In the genomic region with DNA sequence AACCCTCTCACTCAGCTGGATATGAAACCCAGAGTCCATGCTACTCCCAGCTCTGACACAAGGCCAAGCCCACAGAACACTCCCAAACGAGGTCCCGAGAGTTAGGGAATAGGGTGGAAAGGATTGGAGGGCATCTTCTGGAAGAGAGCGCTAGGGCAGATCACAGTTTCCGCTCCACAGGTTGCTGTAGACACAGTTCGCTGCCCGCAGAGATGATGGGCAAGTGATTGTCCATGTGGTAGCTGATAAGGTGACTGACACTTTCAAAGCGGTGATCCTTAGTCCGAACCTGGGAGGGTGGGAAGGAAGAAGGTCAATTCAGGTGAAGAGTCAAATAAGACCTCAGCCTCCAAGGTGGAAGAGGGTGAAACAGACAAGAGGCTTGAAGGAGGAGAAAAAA, we compare ENCODE assay signal across 13 cellular contexts. TPM values are rescaled to one million over a fixed set of nuclear protein-coding genes. Genes with fewer than 3 reads are reported as not detected.
DNase-seq lines count a peak whose midpoint lies in the region.
"Had no signal": no experiment of that assay in that cellular context is flagged by ENCODE, and none has a peak within 500 bp of the region (broad histone marks: within the 10 kb centered on the region; RNA-seq: fewer than 3 reads in every experiment).

No MANE protein-coding gene starts in this region.

- H3K36me3 Mint-ChIP-seq in activated naive CD4-positive, alpha-beta T cell treated with anti-CD3 and anti-CD28 coated beads, Interleukin-2, amount 10 ng/mL, durations not matched to agents 7 days and 5 days = peaks cover 52% of the 10 kb centered on the region

- peaks cover 47% of the 10 kb centered on the region for H3K4me1 Mint-ChIP-seq in activated naive CD4-positive, alpha-beta T cell treated with anti-CD3 and anti-CD28 coated beads, Interleukin-2, amount 10 ng/mL, durations not matched to agents 7 days and 5 days

- peaks cover 64% of the 10 kb centered on the region for H3K36me3 ChIP-seq in SK-N-MC (ENCODE audit: insufficient read depth, low read length)
- H3K36me3 ChIP-seq in skeletal muscle satellite cell (ENCODE audit: insufficient read depth, low read length) = peaks cover 62% of the 10 kb centered on the region

- H3K9me3 ChIP-seq in SK-N-MC (ENCODE audit: low read depth, low read length) = no peaks in the 10 kb centered on the region
- no peaks in the 10 kb centered on the region for H3K9me3 ChIP-seq in skeletal muscle satellite cell (replicated peaks; ENCODE audit: low read length)

- no peaks in the 10 kb centered on the region for H3K27me3 ChIP-seq in skeletal muscle satellite cell (ENCODE audit: control insufficient read depth, insufficient read depth, low read length)

- no peak overlapping the region for H3K9ac ChIP-seq in SK-N-MC (ENCODE audit: insufficient read length)
- H3K9ac ChIP-seq in skeletal muscle satellite cell (ENCODE audit: low read depth, low read length) = peak overlapping the region; percentile 94

- peaks cover 52% of the 10 kb centered on the region for H3K4me1 ChIP-seq in skeletal muscle satellite cell (ENCODE audit: control insufficient read depth, insufficient read depth, low read length)

- no peaks in the 10 kb centered on the region for H3K9me3 Mint-ChIP-seq in activated naive CD4-positive, alpha-beta T cell treated with anti-CD3 and anti-CD28 coated beads, Interleukin-2, amount 10 ng/mL, durations not matched to agents 7 days and 5 days
- H3K9me3 Mint-ChIP-seq: activated CD4-positive, alpha-beta T cell treated with anti-CD3 and anti-CD28 coated beads, Interleukin-2, amount 10 ng/mL, durations not matched to agents 7 days and 5 days; memory B cell had no signal

- DNase-seq in activated naive CD4-positive, alpha-beta T cell treated with anti-CD3 and anti-CD28 coated beads, Interleukin-2, amount 10 ng/mL, durations not matched to agents 7 days and 5 days = no peak
- DNase-seq in activated naive CD4-positive, alpha-beta T cell (lab: John Stamatoyannopoulos, UW) = no peak
- DNase-seq in SK-N-MC (ENCODE audit: low read depth, low spot score) (no peak), epithelial cell of prostate (ENCODE audit: low read depth, low spot score) (no peak), germinal center (ENCODE audit: low spot score) (no peak), NCI-H2081 treated with DMSO at 0.1 percent for 48 hours (lab: John Stamatoyannopoulos, UW) (no peak), retina (no peak)
- DNase-seq: activated CD4-positive, alpha-beta T cell treated with anti-CD3 and anti-CD28 coated beads, Interleukin-2, amount 10 ng/mL, durations not matched to agents 7 days and 5 days; stimulated activated CD4-positive, alpha-beta T cell treated with anti-CD3 and anti-CD28 coated beads, Interleukin-4, amount 100 ng/mL, for 1 hour; stimulated activated naive CD4-positive, alpha-beta T cell treated with Interleukin-2 at 50 U/mL for 16 hours; T-helper 1 cell had no signal

- 0 out of 2 replicates have a peak overlapping the region, but pooled peaks have one; percentile 19 for H3K27ac ChIP-seq in SK-N-MC
- H3K27ac ChIP-seq in epithelial cell of prostate = peak overlapping the region; percentile 92

- H3K27ac Mint-ChIP-seq in activated naive CD4-positive, alpha-beta T cell treated with anti-CD3 and anti-CD28 coated beads, Interleukin-2, amount 10 ng/mL, durations not matched to agents 7 days and 5 days = peak overlapping the region; percentile 26
- H3K27ac Mint-ChIP-seq: activated CD4-positive, alpha-beta T cell treated with anti-CD3 and anti-CD28 coated beads, Interleukin-2, amount 10 ng/mL, durations not matched to agents 7 days and 5 days had no signal

- no peaks in the 10 kb centered on the region for H3K27me3 Mint-ChIP-seq in activated naive CD4-positive, alpha-beta T cell treated with anti-CD3 and anti-CD28 coated beads, Interleukin-2, amount 10 ng/mL, durations not matched to agents 7 days and 5 days
- H3K27me3 Mint-ChIP-seq: activated CD4-positive, alpha-beta T cell treated with anti-CD3 and anti-CD28 coated beads, Interleukin-2, amount 10 ng/mL, durations not matched to agents 7 days and 5 days; memory B cell had no signal

- H3K4me2 ChIP-seq in skeletal muscle satellite cell (ENCODE audit: low read length) = no peak overlapping the region

- CTCF ChIA-PET in activated naive CD4-positive, alpha-beta T cell treated with anti-CD3 and anti-CD28 coated beads, Interleukin-2, amount 10 ng/mL, durations not matched to agents 7 days and 5 days (lab: Charles Lee) = interaction anchor here (1.5 kb wide), 1 partner anchor 54 kb away, joined by 6 read pairs; no protein-coding TSS in a partner anchor

- H3K4me3 ChIP-seq in SK-N-MC (no peak overlapping the region), skeletal muscle satellite cell (ENCODE audit: low read length) (no peak overlapping the region)

- H3K4me3 Mint-ChIP-seq in activated naive CD4-positive, alpha-beta T cell treated with anti-CD3 and anti-CD28 coated beads, Interleukin-2, amount 10 ng/mL, durations not matched to agents 7 days and 5 days = no peak overlapping the region
- H3K4me3 Mint-ChIP-seq: memory B cell had no signal

RNA-seq across cellular contexts. Expression of gene PYGO2, which starts 2.1 kb away (rescaled TPM):
- total RNA-seq in skeletal muscle satellite cell (2012; rRNA removed) = 8.1 and 14.2 TPM in 2 replicates

RNA-seq across cellular contexts. Expression of gene SHC1, which starts 6.9 kb away (rescaled TPM):
- total RNA-seq in skeletal muscle satellite cell (2012; rRNA removed) = 299 and 313 TPM in 2 replicates

RNA-seq across cellular contexts. Expression of gene PBXIP1, which starts 7.7 kb away (rescaled TPM):
- 12.5 and 15.0 TPM in 2 replicates for total RNA-seq in skeletal muscle satellite cell (2012; rRNA removed)

RNA-seq across cellular contexts. Expression of gene CKS1B, which starts 10.8 kb away (rescaled TPM):
- total RNA-seq in skeletal muscle satellite cell (2012; rRNA removed) = 51.0 and 66.0 TPM in 2 replicates

RNA-seq across cellular contexts. Expression of gene FLAD1, which starts 19.5 kb away (rescaled TPM):
- total RNA-seq in skeletal muscle satellite cell (2012; rRNA removed) = 26.9 and 27.1 TPM in 2 replicates
